ENCODE assay signal across 21 cellular contexts in the genomic region with DNA sequence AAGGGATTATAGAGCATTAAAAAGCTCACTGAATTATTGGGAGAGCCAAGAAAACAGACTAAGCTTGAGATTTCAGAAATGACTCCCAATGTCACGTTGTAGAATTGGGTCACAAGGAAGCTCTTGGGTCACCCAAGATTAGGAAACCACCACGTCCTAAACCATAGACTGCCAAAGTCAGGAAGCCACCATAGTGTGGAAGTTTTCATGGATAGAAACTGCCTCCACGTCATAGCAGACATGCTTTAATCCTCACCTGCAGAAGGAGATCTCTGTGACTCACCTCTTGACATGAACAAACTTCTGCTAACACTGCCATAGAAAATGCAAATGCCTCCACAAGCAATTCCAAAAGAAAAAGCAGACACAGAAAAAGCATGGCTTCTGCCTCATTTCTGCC.
DNase-seq lines count a peak whose midpoint lies in the region; ATAC-seq, FAIRE-seq and TF ChIP-seq lines count a peak whose summit lies in the region.
"Had no signal": no experiment of that assay in that cellular context is flagged by ENCODE, and none has a peak within 500 bp of the region (broad histone marks: within the 10 kb centered on the region; RNA-seq: fewer than 3 reads in every experiment).

No MANE protein-coding gene starts in this region.

- WGBS in trophoblast cell (ENCODE audit: extremely low coverage, insufficient coverage, insufficient read length) = no CpG with 5 or more reads among the region's 3 CpGs

- H3K27me3 ChIP-seq in keratinocyte (ENCODE audit: control insufficient read depth, extremely low read depth, insufficient read depth, low read length) = no peaks in the 10 kb centered on the region
- no peaks in the 10 kb centered on the region for H3K27me3 ChIP-seq in trophoblast cell (ENCODE audit: insufficient read depth, low read length)
- H3K27me3 ChIP-seq: BLaER1 had no signal

- H3K4me1 ChIP-seq in keratinocyte (ENCODE audit: control insufficient read depth, extremely low read depth, insufficient read depth, low read length) = peaks cover 6% of the 10 kb centered on the region
- H3K4me1 ChIP-seq in trophoblast cell (ENCODE audit: control insufficient read depth in 1 of 2, insufficient read depth in 2 of 2, low read length in 2 of 2) = no peaks in the 10 kb centered on the region
- H3K4me1 ChIP-seq: BLaER1 had no signal

- H2AK5ac ChIP-seq in trophoblast cell (ENCODE audit: low read length) = no peak overlapping the region

- TF ChIP-seq CTCF in epithelial cell of esophagus (IDR thresholded peaks at IDR 0.05; ENCODE audit: insufficient read depth, low read depth, low read length, missing control alignments) (no peak), keratinocyte (optimal IDR thresholded peaks at IDR 0.05 in 1 of 3, IDR thresholded peaks at IDR 0.05 in 1 of 3, conservative IDR thresholded peaks at IDR 0.05 in 1 of 3; ENCODE audit: extremely low read depth in 1 of 3, insufficient read depth in 2 of 3, low read length in 3 of 3) (no peak)

- H3K4me2 ChIP-seq in keratinocyte (ENCODE audit: control insufficient read depth, extremely low read depth, insufficient read depth, low read depth, low read length) = no peak overlapping the region
- no peak overlapping the region for H3K4me2 ChIP-seq in trophoblast cell (ENCODE audit: low read length)
- H3K4me2 ChIP-seq: BLaER1 had no signal

- H4K91ac ChIP-seq in trophoblast cell (ENCODE audit: low read depth, low read length) = no peak overlapping the region

- DNase-seq in NCI-H82 (lab: John Stamatoyannopoulos, UW) (peak; percentile 12), NCI-H82 treated with DMSO at 0.1 percent for 48 hours (lab: John Stamatoyannopoulos, UW; ENCODE audit: unreplicated experiment) (no peak), epithelial cell of esophagus (ENCODE audit: low read depth) (peak; percentile 63), keratinocyte (ENCODE audit: low read depth, low spot score) (no peak), trophoblast cell (peak; percentile 10 to 45), amniotic stem cell (lab: John Stamatoyannopoulos, UW) (no peak)
- DNase-seq in activated CD4-positive, alpha-beta T cell treated with anti-CD3 and anti-CD28 coated beads for 48 hours = no peak
- DNase-seq: 8988T; AML-193; Calu3; CD4-positive, alpha-beta T cell; DMS 273 treated with DMSO at 0.1 percent for 48 hours; DMS79 treated with DMSO at 0.1 percent for 48 hours; EL; GM23248 had no signal

- H3K4me3 ChIP-seq in epithelial cell of esophagus (ENCODE audit: low read length) (no peak overlapping the region), keratinocyte (ENCODE audit: control insufficient read depth in 2 of 3, extremely low read depth in 1 of 3, insufficient read depth in 2 of 3, low read depth in 1 of 3, low read length in 3 of 3) (no peak overlapping the region), trophoblast cell (ENCODE audit: low read depth, low read length) (no peak overlapping the region)
- H3K4me3 ChIP-seq: BLaER1, GM23248 had no signal

- no peak overlapping the region for H4K8ac ChIP-seq in trophoblast cell (ENCODE audit: low read depth, low read length)

- no peak overlapping the region for H3K14ac ChIP-seq in trophoblast cell (ENCODE audit: low read length)

- no peak overlapping the region for H3K27ac ChIP-seq in keratinocyte (ENCODE audit: control insufficient read depth, insufficient read depth, low read length)
- no peak overlapping the region for H3K27ac ChIP-seq in trophoblast cell (ENCODE audit: low read depth, low read length)
- H3K27ac ChIP-seq: BLaER1, GM23248 had no signal

- H4K12ac ChIP-seq in trophoblast cell (ENCODE audit: low read depth, low read length) = no peak overlapping the region

- no peak overlapping the region for H2AFZ ChIP-seq in keratinocyte (ENCODE audit: control insufficient read depth, low read length)
- no peak overlapping the region for H2AFZ ChIP-seq in trophoblast cell (ENCODE audit: insufficient read depth, low read length, poor library complexity)
- H2AFZ ChIP-seq: GM23248 had no signal

- no peak overlapping the region for H3K9ac ChIP-seq in keratinocyte (ENCODE audit: control insufficient read depth, extremely low read depth, insufficient read depth, low read length)
- H3K9ac ChIP-seq in trophoblast cell (ENCODE audit: low read length) = no peak overlapping the region
- H3K9ac ChIP-seq: BLaER1, GM23248 had no signal

- H3K36me3 ChIP-seq in keratinocyte (ENCODE audit: control insufficient read depth in 2 of 2, extremely low read depth in 1 of 2, insufficient read depth in 2 of 2, low read length in 2 of 2) (no peaks in the 10 kb centered on the region), trophoblast cell (ENCODE audit: control insufficient read depth in 1 of 2, insufficient read depth in 2 of 2, low read length in 2 of 2) (no peaks in the 10 kb centered on the region)
- H3K36me3 ChIP-seq: BLaER1 had no signal

- no peak overlapping the region for H2BK120ac ChIP-seq in trophoblast cell (ENCODE audit: insufficient read depth, low read length, poor library complexity)

- no peaks in the 10 kb centered on the region for H3K79me1 ChIP-seq in trophoblast cell (ENCODE audit: low read length)

- no peak overlapping the region for H3K23ac ChIP-seq in trophoblast cell (ENCODE audit: low read length)

- H3K79me2 ChIP-seq in keratinocyte (ENCODE audit: control insufficient read depth, insufficient read depth, low read length) (no peaks in the 10 kb centered on the region), trophoblast cell (ENCODE audit: control insufficient read depth, insufficient read depth, low read length, poor library complexity) (no peaks in the 10 kb centered on the region)

- dilution Hi-C loops in keratinocyte (cut with MboI; ENCODE audit: extremely low pct_ligation_motif_present, low sequenced_read_pairs) = no loop called here

- no peaks in the 10 kb centered on the region for H4K20me1 ChIP-seq in keratinocyte (ENCODE audit: control insufficient read depth, extremely low read depth, insufficient read depth, low read length)
- H4K20me1 ChIP-seq: BLaER1 had no signal

- H2BK5ac ChIP-seq in trophoblast cell (ENCODE audit: low read depth, low read length, poor library complexity) = no peak overlapping the region

- peak; percentile 13 for FAIRE-seq in keratinocyte (lab: Jason Lieb, UNC)
- FAIRE-seq: G401.6, GM12891, H54 had no signal

- H3K18ac ChIP-seq in trophoblast cell (ENCODE audit: low read length) = no peak overlapping the region

- H3K4ac ChIP-seq in trophoblast cell (ENCODE audit: low read depth, low read length) = no peak overlapping the region

- H2BK12ac ChIP-seq in trophoblast cell (ENCODE audit: low read length) = no peak overlapping the region

- H3K9me3 ChIP-seq in keratinocyte (ENCODE audit: control insufficient read depth, low read depth, low read length) (no peaks in the 10 kb centered on the region), trophoblast cell (ENCODE audit: insufficient read depth, low read depth, low read length) (peaks cover 2% of the 10 kb centered on the region)

- no peaks in the 10 kb centered on the region for H3K9me1 ChIP-seq in keratinocyte (ENCODE audit: control insufficient read depth, extremely low read depth, insufficient read depth, low read length)

- ATAC-seq in HG02571 (IDR thresholded peaks at IDR 0.05; ENCODE audit: unreplicated experiment) = no peak
- ATAC-seq: HCT116 had no signal

Comparison
In these comparisons a context has a peak if more than half of its experiments do, and no peak if none do; other contexts are left out.
1. DNase-seq: peak in NCI-H82 (single experiment), epithelial cell of esophagus (single experiment) and trophoblast cell (2 of 2); none in NCI-H82 treated with DMSO at 0.1 percent for 48 hours (single experiment), keratinocyte (single experiment), activated CD4-positive, alpha-beta T cell treated with anti-CD3 and anti-CD28 coated beads for 48 hours (single experiment) and amniotic stem cell (single experiment).